10 cellular contexts compared by ENCODE assay signal in the genomic region with DNA sequence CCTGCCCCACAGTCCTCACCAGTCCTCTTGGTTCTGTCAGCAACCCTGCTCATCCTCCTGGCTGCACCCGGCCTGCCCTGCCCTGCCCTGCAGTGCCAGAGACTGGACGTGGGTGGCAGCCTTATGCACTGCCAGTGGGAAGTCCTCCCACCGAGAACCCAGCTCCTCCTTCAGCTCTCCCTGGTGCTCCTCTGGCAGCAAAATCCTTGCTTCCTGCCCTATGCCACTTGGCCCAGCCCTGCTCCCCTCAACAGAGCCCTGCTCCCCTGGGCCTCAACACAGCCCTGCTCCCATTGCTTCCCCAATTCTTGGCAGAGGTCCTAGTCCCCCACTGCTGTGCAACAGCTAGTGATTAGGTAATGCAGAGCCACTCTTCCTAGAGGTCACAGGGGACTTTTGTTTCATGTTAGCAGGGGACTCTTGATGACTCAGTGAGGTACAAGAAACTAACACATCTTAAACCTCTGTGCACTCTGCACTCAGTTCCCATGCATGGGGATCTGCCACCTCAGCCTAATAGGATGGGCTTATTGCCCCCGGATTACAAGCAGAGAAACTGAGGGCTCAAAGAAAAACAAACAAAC. TPM values are rescaled to one million over a fixed set of nuclear protein-coding genes. Genes with fewer than 3 reads are reported as not detected.
DNase-seq lines count a peak whose midpoint lies in the region; ATAC-seq and TF ChIP-seq lines count a peak whose summit lies in the region.
"Had no signal": no experiment of that assay in that cellular context is flagged by ENCODE, and none has a peak within 500 bp of the region (broad histone marks: within the 10 kb centered on the region; RNA-seq: fewer than 3 reads in every experiment).

No MANE protein-coding gene starts in this region.

- H3K4me3 Mint-ChIP-seq in neural progenitor cell: no peak overlapping the region

- no peak overlapping the region for H3K4me2 ChIP-seq in neural progenitor cell

- no peak overlapping the region for H3K9ac ChIP-seq in neural progenitor cell

- H3K36me3 ChIP-seq in HEK293 (ENCODE audit: control insufficient read depth in 2 of 2, insufficient read depth in 1 of 2, low read length in 2 of 2): no peaks in the 10 kb centered on the region
- no peaks in the 10 kb centered on the region for H3K36me3 ChIP-seq in neural progenitor cell
- H3K36me3 ChIP-seq in ovary: no peaks in the 10 kb centered on the region
- H3K36me3 ChIP-seq: colonic mucosa, WERI-Rb-1 had no signal

- H3K4me1 ChIP-seq in HEK293 (ENCODE audit: control insufficient read depth, insufficient read depth, low read length): peaks cover 19% of the 10 kb centered on the region; the same call in 1 of the 2 replicates
- H3K4me1 ChIP-seq in neural progenitor cell: peaks cover 7% of the 10 kb centered on the region
- no peaks in the 10 kb centered on the region for H3K4me1 ChIP-seq in ovary (ENCODE audit: insufficient read depth)
- H3K4me1 ChIP-seq: colonic mucosa had no signal

- peaks cover 4% of the 10 kb centered on the region for H3K27me3 Mint-ChIP-seq in neural progenitor cell (ENCODE audit: insufficient read depth, low read depth)

- H3K9me3 ChIP-seq in HEK293 (ENCODE audit: control insufficient read depth, insufficient read depth, low read depth, low read length) (no peaks in the 10 kb centered on the region), neural progenitor cell (ENCODE audit: low read depth) (no peaks in the 10 kb centered on the region), ovary (no peaks in the 10 kb centered on the region)
- H3K9me3 ChIP-seq: colonic mucosa had no signal

- intact Hi-C loops in ovary (cut with DNase I): no loop called here

- H3K27ac Mint-ChIP-seq in neural progenitor cell: peak overlapping the region; percentile 91

- no peaks in the 10 kb centered on the region for H4K20me1 ChIP-seq in neural progenitor cell (ENCODE audit: low read depth)

- no peaks in the 10 kb centered on the region for H3K79me2 ChIP-seq in neural progenitor cell (ENCODE audit: low read depth)

- CTCF ChIA-PET in HEK293 (lab: Yijun Ruan, JAX): interaction anchor here (0.7 kb wide), 1 partner anchor 125 kb away, joined by 3 read pairs; no protein-coding TSS in a partner anchor

- TF ChIP-seq POLR2A in ovary (IDR thresholded peaks at IDR 0.05): no peak

- 55 to 79% (median 64%) methylated on average over 4 of the region's 4 CpGs for WGBS in ovary, 3 donors

- no peaks in the 10 kb centered on the region for H3K9me3 Mint-ChIP-seq in neural progenitor cell

- ATAC-seq in GM18858 (IDR thresholded peaks at IDR 0.05; ENCODE audit: unreplicated experiment): peak; percentile 89

- H3F3A ChIP-seq in neural progenitor cell (ENCODE audit: low read depth): no peaks in the 10 kb centered on the region

- POLR2A ChIA-PET in HEK293 (lab: Yijun Ruan, JAX): no interaction called here

- no peaks in the 10 kb centered on the region for H3K27me3 ChIP-seq in neural progenitor cell
- no peaks in the 10 kb centered on the region for H3K27me3 ChIP-seq in ovary
- H3K27me3 ChIP-seq: colonic mucosa had no signal

- H3K4me3 ChIP-seq in HEK293 (ENCODE audit: low read depth, low read length): no peak overlapping the region
- H3K4me3 ChIP-seq in neural progenitor cell: no peak overlapping the region
- H3K4me3 ChIP-seq in ovary: no peak overlapping the region
- H3K4me3 ChIP-seq: colonic mucosa had no signal

- H3K27ac ChIP-seq in HEK293 (ENCODE audit: extremely low read depth, low read depth, low read length): no peak overlapping the region; the same call in 1 of the 2 replicates
- no peak overlapping the region for H3K27ac ChIP-seq in neural progenitor cell
- H3K27ac ChIP-seq in ovary: no peak overlapping the region
- H3K27ac ChIP-seq: colonic mucosa, WERI-Rb-1 had no signal

- H3K4me1 Mint-ChIP-seq in neural progenitor cell: peaks cover 37% of the 10 kb centered on the region

- H3K36me3 Mint-ChIP-seq in neural progenitor cell: peaks cover 2% of the 10 kb centered on the region

- DNase-seq in NCI-H69 (lab: John Stamatoyannopoulos, UW) (peak; percentile 11), neural progenitor cell (ENCODE audit: low spot score) (no peak), ovary (no peak), NCI-H748 (lab: John Stamatoyannopoulos, UW; ENCODE audit: unreplicated experiment) (no peak), NCI-H1105 treated with DMSO at 0.1 percent for 48 hours (lab: John Stamatoyannopoulos, UW) (no peak)
- DNase-seq: colonic mucosa, NCI-H1092 treated with DMSO at 0.1 percent for 48 hours, WERI-Rb-1 had no signal

- TF ChIP-seq CTCF in HEK293 (tag by site-specific recombination; IDR thresholded peaks at IDR 0.05) (peak; percentile 53), neural progenitor cell (IDR thresholded peaks at IDR 0.05) (no peak), ovary (IDR thresholded peaks at IDR 0.05) (no peak)

- no peak for TF ChIP-seq EP300 in ovary (IDR thresholded peaks at IDR 0.05)

- no peak overlapping the region for H2AFZ ChIP-seq in neural progenitor cell (replicated peaks)

TF ChIP-seq in HEK293, 187 proteins besides CTCF, POLR2A, EP300 and RAD21 (continues in another document):
- TF ChIP-seq, protein P1, sequence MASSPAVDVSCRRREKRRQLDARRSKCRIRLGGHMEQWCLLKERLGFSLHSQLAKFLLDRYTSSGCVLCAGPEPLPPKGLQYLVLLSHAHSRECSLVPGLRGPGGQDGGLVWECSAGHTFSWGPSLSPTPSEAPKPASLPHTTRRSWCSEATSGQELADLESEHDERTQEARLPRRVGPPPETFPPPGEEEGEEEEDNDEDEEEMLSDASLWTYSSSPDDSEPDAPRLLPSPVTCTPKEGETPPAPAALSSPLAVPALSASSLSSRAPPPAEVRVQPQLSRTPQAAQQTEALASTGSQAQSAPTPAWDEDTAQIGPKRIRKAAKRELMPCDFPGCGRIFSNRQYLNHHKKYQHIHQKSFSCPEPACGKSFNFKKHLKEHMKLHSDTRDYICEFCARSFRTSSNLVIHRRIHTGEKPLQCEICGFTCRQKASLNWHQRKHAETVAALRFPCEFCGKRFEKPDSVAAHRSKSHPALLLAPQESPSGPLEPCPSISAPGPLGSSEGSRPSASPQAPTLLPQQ (tag by site-specific recombination; IDR thresholded peaks at IDR 0.05): peak; percentile 34; the same call in 1 of the 2 replicates
- TF ChIP-seq GLIS2 (tag by site-specific recombination; IDR thresholded peaks at IDR 0.05) (0 out of 2 replicates have a peak, but pooled peaks have one; percentile 40), MYNN (tag by site-specific recombination; IDR thresholded peaks at IDR 0.05; ENCODE audit: borderline replicate concordance) (peak; percentile 82), ZNF558 (tag by site-specific recombination; IDR thresholded peaks at IDR 0.05) (peak; percentile 58), RBAK (tag by site-specific recombination; IDR thresholded peaks at IDR 0.05) (0 out of 2 replicates have a peak, but pooled peaks have one; percentile 39), MZF1 (tag by site-specific recombination; IDR thresholded peaks at IDR 0.05; ENCODE audit: borderline replicate concordance) (peak; percentile 98), ZNF660 (tag by site-specific recombination; IDR thresholded peaks at IDR 0.05) (peak; percentile 79), PRDM10 (tag by site-specific recombination; IDR thresholded peaks at IDR 0.05) (peak; percentile 34), ZIC2 (tag by site-specific recombination; IDR thresholded peaks at IDR 0.05) (peak; percentile 97), KLF10 (tag by site-specific recombination; IDR thresholded peaks at IDR 0.05) (no peak), OSR2 (tag by site-specific recombination; IDR thresholded peaks at IDR 0.05) (peak; percentile 33; the same call in 1 of the 2 replicates), ZFHX2 (tag by site-specific recombination; conservative IDR thresholded peaks at IDR 0.05) (peak; percentile 83), ZNF629 (tag by site-specific recombination; IDR thresholded peaks at IDR 0.05) (peak; percentile 71)

RNA-seq across cellular contexts. Expression of gene EDAR, which starts 58.0 kb away (rescaled TPM):
- not detected in 2 replicates for total RNA-seq in neural progenitor cell (ENCODE audit: low replicate concordance)
- under 1 TPM in 2 of 7 donors, not detected in 5; 0.11 to 0.13 TPM for total RNA-seq in ovary
- polyA plus RNA-seq in ovary: under 1 TPM in 1 of 2 donors, not detected in 1; 0.11 TPM
